Comparison of ENCODE assay signal across 27 cellular contexts in genomic region chr3:57956833-57957174, GRCh38. TPM values are rescaled to one million over a fixed set of nuclear protein-coding genes. Genes with fewer than 3 reads are reported as not detected.
DNase-seq lines count a peak whose midpoint lies in the region; ATAC-seq and TF ChIP-seq lines count a peak whose summit lies in the region.
"Had no signal": no experiment of that assay in that cellular context is flagged by ENCODE, and none has a peak within 500 bp of the region (broad histone marks: within the 10 kb centered on the region; RNA-seq: fewer than 3 reads in every experiment).

No MANE protein-coding gene starts in this region.

- no peak overlapping the region for H3K9ac ChIP-seq in smooth muscle cell (ENCODE audit: low read depth)
- H3K9ac ChIP-seq: BLaER1, SK-N-SH had no signal

- DNase-seq in left ventricle myocardium superior (peak; percentile 1), Right ventricle myocardium superior (no peak), RWPE1 (ENCODE audit: low spot score) (no peak), esophagus muscularis mucosa (ENCODE audit: extremely low spot score) (no peak), smooth muscle cell (lab: John Stamatoyannopoulos, UW; ENCODE audit: unreplicated experiment) (no peak), upper lobe of left lung (no peak), coronary artery (ENCODE audit: low spot score) (no peak), amniotic stem cell (lab: John Stamatoyannopoulos, UW) (no peak)
- DNase-seq: activated CD4-positive, CD25-positive, alpha-beta regulatory T cell treated with anti-CD3 and anti-CD28 coated beads, Interleukin-2, amount 50 U/mL, for 72 hours; activated CD8-positive, alpha-beta T cell treated with anti-CD3 and anti-CD28 coated beads for 36 hours; activated gamma-delta T cell; activated naive CD8-positive, alpha-beta T cell treated with anti-CD3 and anti-CD28 coated beads, Interleukin-2, amount 10 ng/mL, durations not matched to agents 7 days and 5 days; Caco-2; central memory CD4-positive, alpha-beta T cell; kidney; NCI-H1417 treated with DMSO at 0.1 percent for 48 hours; NCI-H2081 treated with DMSO at 0.1 percent for 48 hours; NCI-H748 treated with DMSO at 0.1 percent for 48 hours; psoas muscle; SK-N-SH; stimulated activated CD4-positive, alpha-beta T cell treated with anti-CD3 and anti-CD28 coated beads, Interleukin-1b, Interleukin-23, amount 100 ng/mL, for 48 hours; T-helper 17 cell had no signal

- POLR2A ChIA-PET in RWPE1 (lab: Yijun Ruan, JAX; ENCODE audit: low non-redundant PET) = no interaction called here

- H3K27me3 ChIP-seq in esophagus muscularis mucosa = no peaks in the 10 kb centered on the region
- no peaks in the 10 kb centered on the region for H3K27me3 ChIP-seq in smooth muscle cell (ENCODE audit: low read depth)
- no peaks in the 10 kb centered on the region for H3K27me3 ChIP-seq in upper lobe of left lung
- H3K27me3 ChIP-seq: BLaER1, neutrophil, tibial nerve had no signal

- H2AFZ ChIP-seq in smooth muscle cell (ENCODE audit: low read depth) = no peak overlapping the region

- no peak overlapping the region for H3K4me2 ChIP-seq in smooth muscle cell
- H3K4me2 ChIP-seq: BLaER1, SK-N-SH had no signal

- H3K4me1 ChIP-seq in esophagus muscularis mucosa = peaks cover 40 to 71% (median 56%) of the 10 kb centered on the region in 4 donors
- peaks cover 11% of the 10 kb centered on the region for H3K4me1 ChIP-seq in smooth muscle cell (ENCODE audit: low read depth)
- peaks cover 9 to 37% (median 23%) of the 10 kb centered on the region in 4 donors for H3K4me1 ChIP-seq in upper lobe of left lung

- peaks cover 7% of the 10 kb centered on the region for H3F3A ChIP-seq in smooth muscle cell (ENCODE audit: low read depth)

- H3K27ac ChIP-seq in RWPE1 (peak overlapping the region; percentile 74), esophagus muscularis mucosa (replicated peaks in 1 of 4) (peak overlapping the region in 3 of 4 donors; percentile 20 to 85 (median 34)), smooth muscle cell (ENCODE audit: low read depth) (peak overlapping the region; percentile 30), upper lobe of left lung (no peak overlapping the region), coronary artery (no peak overlapping the region)
- H3K27ac ChIP-seq: BLaER1, neutrophil, tibial nerve had no signal

- TF ChIP-seq EP300 in esophagus muscularis mucosa (IDR thresholded peaks at IDR 0.05) (no peak), upper lobe of left lung (IDR thresholded peaks at IDR 0.05) (no peak)

- H3K4me3 ChIP-seq in esophagus muscularis mucosa = no peak overlapping the region
- H3K4me3 ChIP-seq in smooth muscle cell = no peak overlapping the region
- H3K4me3 ChIP-seq in upper lobe of left lung = no peak overlapping the region
- H3K4me3 ChIP-seq in coronary artery = no peak overlapping the region
- H3K4me3 ChIP-seq: BLaER1, psoas muscle, skin epidermis, tibial nerve had no signal

- TF ChIP-seq POLR2A in esophagus muscularis mucosa (IDR thresholded peaks at IDR 0.05; ENCODE audit: low read depth) = no peak
- TF ChIP-seq POLR2A in upper lobe of left lung (IDR thresholded peaks at IDR 0.05) = no peak

- CTCF ChIA-PET in RWPE1 (lab: Yijun Ruan, JAX) = no interaction called here

- TF ChIP-seq CTCF in RWPE1 (conservative IDR thresholded peaks at IDR 0.05; ENCODE audit: low read depth) (no peak), esophagus muscularis mucosa (IDR thresholded peaks at IDR 0.05) (no peak), smooth muscle cell (IDR thresholded peaks at IDR 0.05; ENCODE audit: borderline replicate concordance, insufficient read depth, poor library complexity, severe bottlenecking) (no peak), upper lobe of left lung (IDR thresholded peaks at IDR 0.05) (no peak), coronary artery (IDR thresholded peaks at IDR 0.05) (no peak)

- H3K36me3 ChIP-seq in esophagus muscularis mucosa = no peaks in the 10 kb centered on the region
- no peaks in the 10 kb centered on the region for H3K36me3 ChIP-seq in smooth muscle cell (ENCODE audit: low read depth)
- no peaks in the 10 kb centered on the region for H3K36me3 ChIP-seq in upper lobe of left lung
- H3K36me3 ChIP-seq: BLaER1, neutrophil, tibial nerve had no signal

- no peaks in the 10 kb centered on the region for H3K9me3 ChIP-seq in esophagus muscularis mucosa
- no peaks in the 10 kb centered on the region for H3K9me3 ChIP-seq in smooth muscle cell (replicated peaks; ENCODE audit: low read depth)
- no peaks in the 10 kb centered on the region for H3K9me3 ChIP-seq in upper lobe of left lung
- H3K9me3 ChIP-seq: BLaER1, neutrophil, psoas muscle, SK-N-SH, tibial nerve had no signal

- no peaks in the 10 kb centered on the region for H3K79me2 ChIP-seq in smooth muscle cell (ENCODE audit: low read depth)

- ATAC-seq in left ventricle myocardium superior (no peak), Right ventricle myocardium superior (ENCODE audit: poor library complexity) (no peak), upper lobe of left lung (ENCODE audit: low FRiP score in 2 of 2) (no peak)
- ATAC-seq: HCT116, psoas muscle, T-helper 17 cell had no signal

- no peaks in the 10 kb centered on the region for H4K20me1 ChIP-seq in smooth muscle cell (ENCODE audit: low read depth)
- H4K20me1 ChIP-seq: BLaER1 had no signal

- intact Hi-C loops in left ventricle myocardium superior (cut with micrococcal nuclease) (no loop called here), Right ventricle myocardium superior (cut with DNase I) (no loop called here), esophagus muscularis mucosa (cut with DNase I) (no loop called here)

- 92% methylated on average over 2 of the region's 2 CpGs for WGBS in esophagus muscularis mucosa
- WGBS in smooth muscle cell (ENCODE audit: low lambda C conversion rate) = 97% methylated on average over 2 of the region's 2 CpGs
- WGBS in upper lobe of left lung, 2 donors = 83 to 93% methylated on average over 2 of the region's 2 CpGs

RNA-seq across cellular contexts. Expression of gene FLNB, which starts 51.4 kb away (rescaled TPM):
- total RNA-seq in left ventricle myocardium superior (33.7 TPM), Right ventricle myocardium superior (30.0 TPM), esophagus muscularis mucosa (100 to 1,000 TPM in 2 of 4 donors, 10 to 100 TPM in 2; 61.9 to 114 (median 89.9) TPM), smooth muscle cell (106 and 145 TPM in 2 replicates), upper lobe of left lung (100 to 1,000 TPM; 101 to 193 (median 127) TPM)
- 52.7 and 85.9 TPM in 2 replicates for polyA plus RNA-seq in smooth muscle cell

Comparison
In these comparisons a context has a peak if more than half of its experiments do, and no peak if none do; other contexts are left out.
1. H3K27ac ChIP-seq: peak in RWPE1 (single experiment), esophagus muscularis mucosa (3 of 4) and smooth muscle cell (single experiment); none in upper lobe of left lung (0 of 4) and coronary artery (0 of 2).